Comparison of ENCODE assay signal across 1 cellular context in genomic region chr4:179867300-179867878, GRCh38.
TF ChIP-seq lines count a peak whose summit lies in the region.

No MANE protein-coding gene starts in this region.

TF ChIP-seq in HEK293, 187 proteins besides CTCF, POLR2A, EP300 and RAD21 (continued from another document):
- peak; percentile 75 for TF ChIP-seq PRDM4 (tag by site-specific recombination; IDR thresholded peaks at IDR 0.05)
- no peak for TF ChIP-seq ZNF311 (tag by site-specific recombination; IDR thresholded peaks at IDR 0.05; ENCODE audit: borderline replicate concordance)
- no peak for TF ChIP-seq GLIS1 (tag by site-specific recombination; IDR thresholded peaks at IDR 0.05)
- TF ChIP-seq ZNF2 (tag by site-specific recombination; IDR thresholded peaks at IDR 0.05): peak; percentile 68; the same call in 1 of the 2 replicates
- no peak for TF ChIP-seq ZNF416 (tag by site-specific recombination; IDR thresholded peaks at IDR 0.05)
- TF ChIP-seq ZNF768 (tag by site-specific recombination; IDR thresholded peaks at IDR 0.05): no peak
- TF ChIP-seq ZNF777 (tag by site-specific recombination; IDR thresholded peaks at IDR 0.05; ENCODE audit: borderline replicate concordance): no peak
- no peak for TF ChIP-seq ZBTB49 (tag by site-specific recombination; IDR thresholded peaks at IDR 0.05; ENCODE audit: low read depth)
- no peak for TF ChIP-seq ZNF37A (tag by site-specific recombination; IDR thresholded peaks at IDR 0.05)
- TF ChIP-seq MEIS1 (CRISPR knock-in tag; IDR thresholded peaks at IDR 0.05; ENCODE audit: borderline replicate concordance): no peak
- TF ChIP-seq TRIM28 (IDR thresholded peaks at IDR 0.05; ENCODE audit: borderline replicate concordance, low read length): no peak
- TF ChIP-seq ZNF830 (tag by site-specific recombination; IDR thresholded peaks at IDR 0.05; ENCODE audit: low read depth): no peak
- peak; percentile 58 for TF ChIP-seq ZNF654 (tag by site-specific recombination; IDR thresholded peaks at IDR 0.05; ENCODE audit: low read depth)
- no peak for TF ChIP-seq PRDM1 (tag by site-specific recombination; IDR thresholded peaks at IDR 0.05)
- TF ChIP-seq ZNF658 (tag by site-specific recombination; IDR thresholded peaks at IDR 0.05): no peak
- TF ChIP-seq BCL6B (tag by site-specific recombination; IDR thresholded peaks at IDR 0.05): no peak
- no peak for TF ChIP-seq RBAK (tag by site-specific recombination; IDR thresholded peaks at IDR 0.05)
- TF ChIP-seq ZNF24 (tag by site-specific recombination; IDR thresholded peaks at IDR 0.05): no peak
- TF ChIP-seq ZNF660 (tag by site-specific recombination; IDR thresholded peaks at IDR 0.05): 0 out of 2 replicates have a peak, but pooled peaks have one; percentile 28
- no peak for TF ChIP-seq ZNF239 (tag by site-specific recombination; IDR thresholded peaks at IDR 0.05)
- no peak for TF ChIP-seq GLI4 (tag by site-specific recombination; IDR thresholded peaks at IDR 0.05)
- no peak for TF ChIP-seq PRDM6 (tag by site-specific recombination; IDR thresholded peaks at IDR 0.05)
- 0 out of 2 replicates have a peak, but pooled peaks have one; percentile 13 for TF ChIP-seq ZSCAN30 (tag by site-specific recombination; IDR thresholded peaks at IDR 0.05)
- TF ChIP-seq ZNF202 (tag by site-specific recombination; IDR thresholded peaks at IDR 0.05; ENCODE audit: borderline replicate concordance): no peak
